In genomic region chr5:14581333-14581890, GRCh38 we compare ENCODE assay signal across 8 cellular contexts. TPM values are rescaled to one million over a fixed set of nuclear protein-coding genes. Genes with fewer than 3 reads are reported as not detected.
DNase-seq lines count a peak whose midpoint lies in the region; ATAC-seq and TF ChIP-seq lines count a peak whose summit lies in the region.

TSS of gene OTULINL (plus strand) at chr5:14581792. CDS start at chr5:14581895, 103 bp downstream.

- peaks cover 10% of the 10 kb centered on the region for H3K27me3 Mint-ChIP-seq in activated T-helper 1 cell treated with anti-CD3 and anti-CD28 coated beads, Interleukin-12 subunit alpha, Interleukin-12 subunit beta, Interleukin-2, Interleukin-4 antibody, amounts not matched to agents 30 ng/mL and 10 ng/mL and 1 ng/mL, durations not matched to agents 14 hours and 24 hours and 36 hours (ENCODE audit: insufficient read depth)
- peaks cover 57% of the 10 kb centered on the region for H3K27me3 Mint-ChIP-seq in nephron (ENCODE audit: low read depth)
- H3K27me3 Mint-ChIP-seq in stimulated activated naive CD8-positive, alpha-beta T cell treated with anti-CD3 and anti-CD28 coated beads, Interleukin-15, Interleukin-2, amounts not matched to agents 100 ng/mL and 50 ng/mL, for 24 hours: peaks cover 20% of the 10 kb centered on the region

- TF ChIP-seq CTCF in nephron (IDR thresholded peaks at IDR 0.05; ENCODE audit: unreplicated experiment in 3 of 3): no peak

- H3K4me3 ChIP-seq in Jurkat, Clone E6-1 (ENCODE audit: low read length): peak within 1 kb of the TSS; percentile 62

- H3K36me3 Mint-ChIP-seq in activated T-helper 1 cell treated with anti-CD3 and anti-CD28 coated beads, Interleukin-12 subunit alpha, Interleukin-12 subunit beta, Interleukin-2, Interleukin-4 antibody, amounts not matched to agents 30 ng/mL and 10 ng/mL and 1 ng/mL, durations not matched to agents 14 hours and 24 hours and 36 hours (ENCODE audit: low read depth): peaks cover 7% of the 10 kb centered on the region
- no peaks in the 10 kb centered on the region for H3K36me3 Mint-ChIP-seq in nephron (ENCODE audit: low read depth)
- H3K36me3 Mint-ChIP-seq in stimulated activated naive CD8-positive, alpha-beta T cell treated with anti-CD3 and anti-CD28 coated beads, Interleukin-15, Interleukin-2, amounts not matched to agents 100 ng/mL and 50 ng/mL, for 24 hours (ENCODE audit: low read depth): no peaks in the 10 kb centered on the region

- no peaks in the 10 kb centered on the region for H3K9me3 Mint-ChIP-seq in activated T-helper 1 cell treated with anti-CD3 and anti-CD28 coated beads, Interleukin-12 subunit alpha, Interleukin-12 subunit beta, Interleukin-2, Interleukin-4 antibody, amounts not matched to agents 30 ng/mL and 10 ng/mL and 1 ng/mL, durations not matched to agents 14 hours and 24 hours and 36 hours
- peaks cover 2% of the 10 kb centered on the region for H3K9me3 Mint-ChIP-seq in nephron
- no peaks in the 10 kb centered on the region for H3K9me3 Mint-ChIP-seq in stimulated activated naive CD8-positive, alpha-beta T cell treated with anti-CD3 and anti-CD28 coated beads, Interleukin-15, Interleukin-2, amounts not matched to agents 100 ng/mL and 50 ng/mL, for 24 hours

- H3K4me1 Mint-ChIP-seq in activated T-helper 1 cell treated with anti-CD3 and anti-CD28 coated beads, Interleukin-12 subunit alpha, Interleukin-12 subunit beta, Interleukin-2, Interleukin-4 antibody, amounts not matched to agents 30 ng/mL and 10 ng/mL and 1 ng/mL, durations not matched to agents 14 hours and 24 hours and 36 hours (ENCODE audit: low read depth): peaks cover 35% of the 10 kb centered on the region
- H3K4me1 Mint-ChIP-seq in nephron: peaks cover 7% of the 10 kb centered on the region
- peaks cover 46% of the 10 kb centered on the region for H3K4me1 Mint-ChIP-seq in stimulated activated naive CD8-positive, alpha-beta T cell treated with anti-CD3 and anti-CD28 coated beads, Interleukin-15, Interleukin-2, amounts not matched to agents 100 ng/mL and 50 ng/mL, for 24 hours (ENCODE audit: low read depth)

- ATAC-seq in GM21737 (IDR thresholded peaks at IDR 0.05; ENCODE audit: unreplicated experiment): peak; percentile 99

- intact Hi-C loops in activated T-helper 1 cell treated with anti-CD3 and anti-CD28 coated beads, Interleukin-12 subunit alpha, Interleukin-12 subunit beta, Interleukin-2, Interleukin-4 antibody, amounts not matched to agents 30 ng/mL and 10 ng/mL and 1 ng/mL, durations not matched to agents 14 hours and 24 hours and 36 hours (cut with micrococcal nuclease): loop anchor here (2.0 to 5.0 kb wide), 4 partner anchors 145 to 1886 kb away; partner anchors contain the start of genes TRIO and ZNF622

- peak; percentile 94 for DNase-seq in DMS53 (lab: John Stamatoyannopoulos, UW)
- peak; percentile 48 for DNase-seq in Jurkat, Clone E6-1 (ENCODE audit: low read depth, low spot score)
- DNase-seq in RPMI7951 (ENCODE audit: low read depth): peak; percentile 71
- DNase-seq in activated T-helper 1 cell treated with anti-CD3 and anti-CD28 coated beads, Interleukin-12 subunit alpha, Interleukin-12 subunit beta, Interleukin-2, Interleukin-4 antibody, amounts not matched to agents 30 ng/mL and 10 ng/mL and 1 ng/mL, durations not matched to agents 14 hours and 24 hours and 36 hours (ENCODE audit: low spot score): peak; percentile 77
- peak; percentile 44 for DNase-seq in fibroblast of peridontal ligament (ENCODE audit: extremely low read depth)

- H3K27ac Mint-ChIP-seq in activated T-helper 1 cell treated with anti-CD3 and anti-CD28 coated beads, Interleukin-12 subunit alpha, Interleukin-12 subunit beta, Interleukin-2, Interleukin-4 antibody, amounts not matched to agents 30 ng/mL and 10 ng/mL and 1 ng/mL, durations not matched to agents 14 hours and 24 hours and 36 hours: peak within 1 kb of the TSS; percentile 61
- peak within 1 kb of the TSS in 1 of 3 experiments; percentile 69 for H3K27ac Mint-ChIP-seq in nephron
- H3K27ac Mint-ChIP-seq in stimulated activated naive CD8-positive, alpha-beta T cell treated with anti-CD3 and anti-CD28 coated beads, Interleukin-15, Interleukin-2, amounts not matched to agents 100 ng/mL and 50 ng/mL, for 24 hours: peak within 1 kb of the TSS; percentile 70

- peak within 1 kb of the TSS; percentile 80 for H3K4me3 Mint-ChIP-seq in activated T-helper 1 cell treated with anti-CD3 and anti-CD28 coated beads, Interleukin-12 subunit alpha, Interleukin-12 subunit beta, Interleukin-2, Interleukin-4 antibody, amounts not matched to agents 30 ng/mL and 10 ng/mL and 1 ng/mL, durations not matched to agents 14 hours and 24 hours and 36 hours
- H3K4me3 Mint-ChIP-seq in nephron: peak within 1 kb of the TSS; percentile 82 to 89 (median 89)
- H3K4me3 Mint-ChIP-seq in stimulated activated naive CD8-positive, alpha-beta T cell treated with anti-CD3 and anti-CD28 coated beads, Interleukin-15, Interleukin-2, amounts not matched to agents 100 ng/mL and 50 ng/mL, for 24 hours: peak within 1 kb of the TSS; percentile 80

RNA-seq across cellular contexts. Expression of gene OTULINL, which starts in this region (rescaled TPM):
- 18.2 TPM for polyA plus RNA-seq in Jurkat, Clone E6-1 (2012; ENCODE audit: insufficient read depth, insufficient read length)
- total RNA-seq in RPMI7951 (2014; rRNA removed; shearing (Covaris generic)): 4.4 and 5.5 TPM in 2 replicates
- 13.6 and 14.0 TPM in 2 replicates for total RNA-seq in activated T-helper 1 cell treated with anti-CD3 and anti-CD28 coated beads, Interleukin-12 subunit alpha, Interleukin-12 subunit beta, Interleukin-2, Interleukin-4 antibody, amounts not matched to agents 30 ng/mL and 10 ng/mL and 1 ng/mL, durations not matched to agents 14 hours and 24 hours and 36 hours

Comparison
In these comparisons a context has a peak if more than half of its experiments do, and no peak if none do; other contexts are left out.
1. Peak in every context shown above with its lines: DNase-seq, ATAC-seq and H3K4me3 ChIP-seq.
2. DNase-seq: peak in every context shown above with its lines; median percentile 94 in DMS53; 77 in activated T-helper 1 cell treated with anti-CD3 and anti-CD28 coated beads, Interleukin-12 subunit alpha, Interleukin-12 subunit beta, Interleukin-2, Interleukin-4 antibody, amounts not matched to agents 30 ng/mL and 10 ng/mL and 1 ng/mL, durations not matched to agents 14 hours and 24 hours and 36 hours; 71 in RPMI7951; 48 in Jurkat, Clone E6-1; 44 in fibroblast of peridontal ligament.